In genomic region chr18:62802523-62802922, GRCh38 we compare ENCODE assay signal across 12 cellular contexts.
DNase-seq lines count a peak whose midpoint lies in the region; ATAC-seq, FAIRE-seq and TF ChIP-seq lines count a peak whose summit lies in the region.
"Had no signal": no experiment of that assay in that cellular context is flagged by ENCODE, and none has a peak within 500 bp of the region (broad histone marks: within the 10 kb centered on the region; RNA-seq: fewer than 3 reads in every experiment).

No MANE protein-coding gene starts in this region.

- WGBS in A549 (ENCODE audit: missing lambda C conversion rate), result 61% methylated on average over 3 of the region's 3 CpGs
- WGBS in GM12878 (ENCODE audit: insufficient coverage, insufficient replicate concordance, low lambda C conversion rate, missing lambda C conversion rate), result 39% methylated on average over 3 of the region's 3 CpGs
- 85% methylated on average over 3 of the region's 3 CpGs for WGBS in hepatocyte (ENCODE audit: low lambda C conversion rate, missing lambda C conversion rate)

- no peak for FAIRE-seq in A549 (lab: Jason Lieb, UNC)
- FAIRE-seq in GM12878 (lab: Jason Lieb, UNC), result no peak

- no peaks in the 10 kb centered on the region for H3K79me2 ChIP-seq in GM12878 (ENCODE audit: control insufficient read depth, insufficient read depth, low read length)
- H3K79me2 ChIP-seq in hepatocyte, result peaks cover 85% of the 10 kb centered on the region

- H3K4me3 ChIP-seq in A549 (no peak overlapping the region), HEK293 (ENCODE audit: low read depth, low read length) (no peak overlapping the region), GM12878 (no peak overlapping the region), hepatocyte (no peak overlapping the region)
- H3K4me3 ChIP-seq in naive thymus-derived CD4-positive, alpha-beta T cell (ENCODE audit: low read length), result no peak overlapping the region

- RAD21 ChIA-PET in GM12878 (lab: Charles Lee; ENCODE audit: unreplicated experiment), result interaction anchor here (0.6 kb wide), 1 partner anchor 12 kb away, joined by 3 read pairs; no protein-coding TSS in a partner anchor

- no peak overlapping the region for H3K4me2 ChIP-seq in A549
- H3K4me2 ChIP-seq in GM12878 (ENCODE audit: control insufficient read depth, insufficient read depth), result no peak overlapping the region
- no peak overlapping the region for H3K4me2 ChIP-seq in hepatocyte

- ATAC-seq in A549 (peak in 1 of 2 experiments; percentile 37; a peak in 1 of 6 replicates), GM12878 (0 out of 3 replicates have a peak, but pooled peaks have one; percentile 19), GM19455 (IDR thresholded peaks at IDR 0.05; ENCODE audit: unreplicated experiment) (no peak)
- no peak for ATAC-seq in activated CD4-positive, CD25-positive, alpha-beta regulatory T cell treated with anti-CD3 and anti-CD28 coated beads, Interleukin-2, amount 50 U/mL, for 24 hours
- no peak for ATAC-seq in naive thymus-derived CD4-positive, alpha-beta T cell

- no peak for TF ChIP-seq EP300 in A549 (IDR thresholded peaks at IDR 0.05)
- TF ChIP-seq EP300 in GM12878 (IDR thresholded peaks at IDR 0.05; ENCODE audit: borderline replicate concordance in 1 of 2, control insufficient read depth in 1 of 2, low read depth in 2 of 2, low read length in 2 of 2), result no peak

- H3K9me3 ChIP-seq in A549, result no peaks in the 10 kb centered on the region
- H3K9me3 ChIP-seq in HEK293 (ENCODE audit: control insufficient read depth, insufficient read depth, low read depth, low read length), result no peaks in the 10 kb centered on the region
- no peaks in the 10 kb centered on the region for H3K9me3 ChIP-seq in GM12878 (replicated peaks; ENCODE audit: control insufficient read depth, insufficient read depth, low read length)
- H3K9me3 ChIP-seq in hepatocyte (ENCODE audit: low read depth), result no peaks in the 10 kb centered on the region
- H3K9me3 ChIP-seq in naive thymus-derived CD4-positive, alpha-beta T cell (ENCODE audit: control insufficient read depth in 2 of 3, low read length in 3 of 3), result no peaks in the 10 kb centered on the region

- H3K27me3 ChIP-seq in GM12878 (replicated peaks in 1 of 2; ENCODE audit: control insufficient read depth in 2 of 2, insufficient read depth in 2 of 2, low read length in 1 of 2) (no peaks in the 10 kb centered on the region), hepatocyte (no peaks in the 10 kb centered on the region)
- no peaks in the 10 kb centered on the region for H3K27me3 ChIP-seq in naive thymus-derived CD4-positive, alpha-beta T cell (ENCODE audit: control insufficient read depth in 2 of 2, insufficient read depth in 2 of 2, low read length in 2 of 2)

- H3K27ac ChIP-seq in A549, result peak overlapping the region in 1 of 2 experiments; percentile 57; a peak in 1 of 6 replicates
- no peak overlapping the region for H3K27ac ChIP-seq in HEK293 (ENCODE audit: extremely low read depth, low read depth, low read length)
- no peak overlapping the region for H3K27ac ChIP-seq in GM12878 (ENCODE audit: control insufficient read depth, insufficient read depth)
- H3K27ac ChIP-seq in hepatocyte, result no peak overlapping the region
- no peak overlapping the region for H3K27ac ChIP-seq in naive thymus-derived CD4-positive, alpha-beta T cell (ENCODE audit: low read depth, low read length)

- in situ Hi-C loops in GM12878 (cut with MboI), result no loop called here

- H2AFZ ChIP-seq in GM12878 (ENCODE audit: control insufficient read depth, low read depth, low read length) (no peak overlapping the region), hepatocyte (no peak overlapping the region)

- CTCF ChIA-PET in A549 (lab: Yijun Ruan, JAX) (interaction anchor here (0.7 to 1.0 kb wide), 3 partner anchors 28 to 86 kb away, joined by 3 read pairs; no protein-coding TSS in a partner anchor), HEK293 (lab: Yijun Ruan, JAX) (interaction anchor here (0.6 to 1.0 kb wide), 3 partner anchors 14 to 87 kb away, joined by 3 read pairs; partner anchors contain the start of gene PHLPP1), GM12878 (lab: Yijun Ruan, JAX) (interaction anchor here (0.6 to 3.1 kb wide), 7 partner anchors 8 to 332 kb away, joined by 3 to 10 read pairs (median 3); no protein-coding TSS in a partner anchor)
- CTCF ChIA-PET in naive thymus-derived CD4-positive, alpha-beta T cell (lab: Charles Lee), result interaction anchor here (0.7 to 1.3 kb wide), 2 partner anchors 88 to 670 kb away, joined by 3 to 5 read pairs; partner anchors contain the start of gene PHLPP1

- H3K9ac ChIP-seq in GM12878 (ENCODE audit: control insufficient read depth, insufficient read depth, low read length), result no peak overlapping the region

- H3K36me3 Mint-ChIP-seq in naive thymus-derived CD4-positive, alpha-beta T cell, result no peaks in the 10 kb centered on the region

- TF ChIP-seq POLR2A in A549 (IDR thresholded peaks at IDR 0.05; ENCODE audit: low read length) (no peak), GM12878 (IDR thresholded peaks at IDR 0.05; ENCODE audit: low read depth, low read length) (no peak)

- intact Hi-C loops in GM12878 (cut with micrococcal nuclease; ENCODE audit: unreplicated experiment), result no loop called here
- intact Hi-C loops in naive thymus-derived CD4-positive, alpha-beta T cell (cut with micrococcal nuclease), result loop anchor here (1.0 to 5.0 kb wide), 2 partner anchors 85 to 87 kb away; partner anchors contain the start of gene PHLPP1 (in 2 of the 2)

- POLR2A ChIA-PET in A549 (lab: Yijun Ruan, JAX), result no interaction called here
- POLR2A ChIA-PET in HEK293 (lab: Yijun Ruan, JAX), result no interaction called here
- POLR2A ChIA-PET in GM12878 (lab: Charles Lee), result no interaction called here
- POLR2A ChIA-PET in naive thymus-derived CD4-positive, alpha-beta T cell (lab: Charles Lee), result no interaction called here

- no peak overlapping the region for H3K27ac Mint-ChIP-seq in naive thymus-derived CD4-positive, alpha-beta T cell
- H3K27ac Mint-ChIP-seq: B cell had no signal

- TF ChIP-seq CTCF in A549 (IDR thresholded peaks at IDR 0.05) (peak; percentile 23; the same call in 1 of the 3 replicates), HEK293 (tag by site-specific recombination; IDR thresholded peaks at IDR 0.05) (no peak), GM12878 (IDR thresholded peaks at IDR 0.05 in 2 of 3, conservative IDR thresholded peaks at IDR 0.05 in 1 of 3; ENCODE audit: control insufficient read depth in 2 of 3, extremely low read depth in 1 of 3, insufficient read depth in 1 of 3, low read depth in 3 of 3, low read length in 3 of 3) (peak in 2 of 3 experiments; percentile 18 to 26; a peak in 2 of 6 replicates), hepatocyte (IDR thresholded peaks at IDR 0.05; ENCODE audit: poor library complexity) (peak; percentile 15)

- peak; percentile 31 to 34; a peak in 3 of 5 replicates for TF ChIP-seq RAD21 in A549 (conservative IDR thresholded peaks at IDR 0.05 in 1 of 2, IDR thresholded peaks at IDR 0.05 in 1 of 2)
- peak; percentile 46; the same call in 1 of the 2 replicates for TF ChIP-seq RAD21 in GM12878 (IDR thresholded peaks at IDR 0.05; ENCODE audit: insufficient read depth, low read depth, low read length)

- SMC1A ChIA-PET in GM12878 (lab: Charles Lee; ENCODE audit: uncharacterized antibody, unreplicated experiment), result interaction anchor here (1.8 kb wide), 1 partner anchor 11 kb away, joined by 3 read pairs; no protein-coding TSS in a partner anchor

- no peaks in the 10 kb centered on the region for H4K20me1 ChIP-seq in GM12878 (ENCODE audit: control insufficient read depth, insufficient read depth)
- no peaks in the 10 kb centered on the region for H4K20me1 ChIP-seq in hepatocyte (ENCODE audit: insufficient read depth, poor library complexity, severe bottlenecking)

- H3K4me1 ChIP-seq in A549 (peaks cover 30% of the 10 kb centered on the region; the same call in 2 of the 3 replicates), HEK293 (ENCODE audit: control insufficient read depth, insufficient read depth, low read length) (peaks cover 33% of the 10 kb centered on the region), GM12878 (ENCODE audit: control insufficient read depth, insufficient read depth, low read length) (no peaks in the 10 kb centered on the region), hepatocyte (ENCODE audit: insufficient read depth) (peaks cover 6% of the 10 kb centered on the region)
- no peaks in the 10 kb centered on the region for H3K4me1 ChIP-seq in naive thymus-derived CD4-positive, alpha-beta T cell (ENCODE audit: control insufficient read depth in 2 of 2, insufficient read depth in 2 of 2, low read length in 2 of 2)

- H3K36me3 ChIP-seq in HEK293 (ENCODE audit: control insufficient read depth in 2 of 2, insufficient read depth in 1 of 2, low read length in 2 of 2) (no peaks in the 10 kb centered on the region; a peak in 1 of 3 replicates), GM12878 (ENCODE audit: control insufficient read depth in 2 of 2, insufficient read depth in 2 of 2, low read length in 1 of 2) (no peaks in the 10 kb centered on the region), hepatocyte (replicated peaks; ENCODE audit: insufficient read depth, low read depth) (no peaks in the 10 kb centered on the region)
- H3K36me3 ChIP-seq in naive thymus-derived CD4-positive, alpha-beta T cell (ENCODE audit: control insufficient read depth in 2 of 3, insufficient read depth in 3 of 3, low read length in 3 of 3), result no peaks in the 10 kb centered on the region

- H3K9me3 Mint-ChIP-seq in naive thymus-derived CD4-positive, alpha-beta T cell, result peaks cover 0 to 1% (median 0%) of the 10 kb centered on the region in 11 donors

- no peak for DNase-seq in A549 (ENCODE audit: low read depth in 1 of 2, low spot score in 1 of 2)
- no peak for DNase-seq in GM12878 (ENCODE audit: low read depth, low spot score)
- no peak for DNase-seq in hepatocyte (ENCODE audit: low spot score)
- no peak for DNase-seq in DMS53 (lab: John Stamatoyannopoulos, UW)
- no peak for DNase-seq in naive thymus-derived CD4-positive, alpha-beta T cell
- DNase-seq: activated CD8-positive, alpha-beta memory T cell treated with anti-CD3 and anti-CD28 coated beads, Interleukin-2, amount 50 U/mL, for 4 hours; aorta; NCI-H2029 treated with DMSO at 0.1 percent for 48 hours had no signal

- peaks cover 0 to 4% (median 0%) of the 10 kb centered on the region in 5 donors for H3K27me3 Mint-ChIP-seq in naive thymus-derived CD4-positive, alpha-beta T cell
- H3K27me3 Mint-ChIP-seq: B cell had no signal

- BruUV-seq in GM12878 (replicated peaks; lab: Mats Ljungman, UMichigan), result no TSS peak

- H3K4me1 Mint-ChIP-seq in naive thymus-derived CD4-positive, alpha-beta T cell, result peaks cover 0 to 8% (median 0%) of the 10 kb centered on the region in 7 donors
- H3K4me1 Mint-ChIP-seq: B cell had no signal

- H3K9me2 ChIP-seq in hepatocyte (replicated peaks; ENCODE audit: insufficient read depth), result no peaks in the 10 kb centered on the region

- no peak overlapping the region for H3K4me3 Mint-ChIP-seq in naive thymus-derived CD4-positive, alpha-beta T cell
- H3K4me3 Mint-ChIP-seq: B cell had no signal

TF ChIP-seq in A549, 52 proteins besides CTCF, POLR2A, EP300 and RAD21:
- peak; percentile 34 for TF ChIP-seq SMC3 (IDR thresholded peaks at IDR 0.05)
- TF ChIP-seq GATA3 (IDR thresholded peaks at IDR 0.05; ENCODE audit: borderline replicate concordance), result no peak
TF ChIP-seq in A549: peak in this region for 1.

TF ChIP-seq in HEK293, 187 proteins besides CTCF, POLR2A, EP300 and RAD21 (continues in another document):
- no peak for TF ChIP-seq ZNF558 (tag by site-specific recombination; IDR thresholded peaks at IDR 0.05)

TF ChIP-seq in GM12878, 131 proteins besides CTCF, POLR2A, EP300 and RAD21 (continues in another document):
- TF ChIP-seq ZNF24 (IDR thresholded peaks at IDR 0.05), result no peak
